Comparison of ENCODE assay signal across 15 cellular contexts in genomic region chr6:111855775-111856174, GRCh38. TPM values are rescaled to one million over a fixed set of nuclear protein-coding genes. Genes with fewer than 3 reads are reported as not detected.
DNase-seq lines count a peak whose midpoint lies in the region; ATAC-seq lines count a peak whose summit lies in the region.
"Had no signal": no experiment of that assay in that cellular context is flagged by ENCODE, and none has a peak within 500 bp of the region (broad histone marks: within the 10 kb centered on the region; RNA-seq: fewer than 3 reads in every experiment).

No MANE protein-coding gene starts in this region.

- H3K27ac Mint-ChIP-seq in stimulated activated naive CD8-positive, alpha-beta T cell treated with anti-CD3 and anti-CD28 coated beads, Interleukin-15, Interleukin-2, amounts not matched to agents 100 ng/mL and 50 ng/mL, for 24 hours = peak overlapping the region; percentile 5
- H3K27ac Mint-ChIP-seq in stimulated activated naive CD8-positive, alpha-beta T cell treated with anti-CD3 and anti-CD28 coated beads, Interleukin-15, amount 100 ng/mL, for 72 hours = peak overlapping the region in 1 of 2 donors; percentile 24
- peak overlapping the region; percentile 73 to 83 for H3K27ac Mint-ChIP-seq in T-cell
- peak overlapping the region; percentile 51 to 74 for H3K27ac Mint-ChIP-seq in effector memory CD8-positive, alpha-beta T cell
- no peak overlapping the region for H3K27ac Mint-ChIP-seq in activated T-helper 2 cell treated with anti-CD3 and anti-CD28 coated beads, Interferon-gamma antibody, Interleukin-2, Interleukin-4, amounts not matched to agents 10 μg/mL and 5 μg/mL and 100 μg/mL, durations not matched to agents 14 hours and 24 hours and 36 hours

- H3K36me3 Mint-ChIP-seq in stimulated activated naive CD8-positive, alpha-beta T cell treated with anti-CD3 and anti-CD28 coated beads, Interleukin-15, Interleukin-2, amounts not matched to agents 100 ng/mL and 50 ng/mL, for 24 hours (ENCODE audit: low read depth) = peaks cover 75% of the 10 kb centered on the region
- peaks cover 28% of the 10 kb centered on the region for H3K36me3 Mint-ChIP-seq in T-cell
- peaks cover 58% of the 10 kb centered on the region for H3K36me3 Mint-ChIP-seq in effector memory CD8-positive, alpha-beta T cell (ENCODE audit: insufficient read depth)
- H3K36me3 Mint-ChIP-seq in activated T-helper 2 cell treated with anti-CD3 and anti-CD28 coated beads, Interferon-gamma antibody, Interleukin-2, Interleukin-4, amounts not matched to agents 10 μg/mL and 5 μg/mL and 100 μg/mL, durations not matched to agents 14 hours and 24 hours and 36 hours (ENCODE audit: low read depth) = peaks cover 69% of the 10 kb centered on the region

- H3K4me1 Mint-ChIP-seq in stimulated activated naive CD8-positive, alpha-beta T cell treated with anti-CD3 and anti-CD28 coated beads, Interleukin-15, Interleukin-2, amounts not matched to agents 100 ng/mL and 50 ng/mL, for 24 hours (ENCODE audit: low read depth) = peaks cover 97% of the 10 kb centered on the region
- peaks cover 95% of the 10 kb centered on the region for H3K4me1 Mint-ChIP-seq in stimulated activated naive CD8-positive, alpha-beta T cell treated with anti-CD3 and anti-CD28 coated beads, Interleukin-15, amount 100 ng/mL, for 72 hours
- peaks cover 97 to 100% (median 97%) of the 10 kb centered on the region in 3 donors for H3K4me1 Mint-ChIP-seq in T-cell
- peaks cover 78 to 86% of the 10 kb centered on the region in 2 donors for H3K4me1 Mint-ChIP-seq in effector memory CD8-positive, alpha-beta T cell (ENCODE audit: low read depth in 2 of 2)
- peaks cover 76% of the 10 kb centered on the region for H3K4me1 Mint-ChIP-seq in activated T-helper 2 cell treated with anti-CD3 and anti-CD28 coated beads, Interferon-gamma antibody, Interleukin-2, Interleukin-4, amounts not matched to agents 10 μg/mL and 5 μg/mL and 100 μg/mL, durations not matched to agents 14 hours and 24 hours and 36 hours (ENCODE audit: low read depth)

- CTCF ChIA-PET in T-cell (lab: Charles Lee) = interaction anchor here in 1 of 2 donors (1.3 to 1.6 kb wide), 2 partner anchors 9 to 16 kb away, joined by 5 read pairs; no protein-coding TSS in a partner anchor

- no peak overlapping the region for H3K4me3 Mint-ChIP-seq in stimulated activated naive CD8-positive, alpha-beta T cell treated with anti-CD3 and anti-CD28 coated beads, Interleukin-15, Interleukin-2, amounts not matched to agents 100 ng/mL and 50 ng/mL, for 24 hours
- H3K4me3 Mint-ChIP-seq in stimulated activated naive CD8-positive, alpha-beta T cell treated with anti-CD3 and anti-CD28 coated beads, Interleukin-15, amount 100 ng/mL, for 72 hours = no peak overlapping the region
- H3K4me3 Mint-ChIP-seq in T-cell = peak overlapping the region in 2 of 3 donors; percentile 5 to 37
- H3K4me3 Mint-ChIP-seq in effector memory CD8-positive, alpha-beta T cell = peak overlapping the region in 1 of 2 donors; percentile 23
- no peak overlapping the region for H3K4me3 Mint-ChIP-seq in activated T-helper 2 cell treated with anti-CD3 and anti-CD28 coated beads, Interferon-gamma antibody, Interleukin-2, Interleukin-4, amounts not matched to agents 10 μg/mL and 5 μg/mL and 100 μg/mL, durations not matched to agents 14 hours and 24 hours and 36 hours (ENCODE audit: low read depth)

- no peaks in the 10 kb centered on the region for H3K27me3 Mint-ChIP-seq in stimulated activated naive CD8-positive, alpha-beta T cell treated with anti-CD3 and anti-CD28 coated beads, Interleukin-15, Interleukin-2, amounts not matched to agents 100 ng/mL and 50 ng/mL, for 24 hours
- H3K27me3 Mint-ChIP-seq in stimulated activated naive CD8-positive, alpha-beta T cell treated with anti-CD3 and anti-CD28 coated beads, Interleukin-15, amount 100 ng/mL, for 72 hours = no peaks in the 10 kb centered on the region
- no peaks in the 10 kb centered on the region for H3K27me3 Mint-ChIP-seq in T-cell
- H3K27me3 Mint-ChIP-seq in effector memory CD8-positive, alpha-beta T cell = no peaks in the 10 kb centered on the region
- no peaks in the 10 kb centered on the region for H3K27me3 Mint-ChIP-seq in activated T-helper 2 cell treated with anti-CD3 and anti-CD28 coated beads, Interferon-gamma antibody, Interleukin-2, Interleukin-4, amounts not matched to agents 10 μg/mL and 5 μg/mL and 100 μg/mL, durations not matched to agents 14 hours and 24 hours and 36 hours (ENCODE audit: low read depth)

- no peak for ATAC-seq in stimulated activated naive CD8-positive, alpha-beta T cell treated with anti-CD3 and anti-CD28 coated beads, Interleukin-15, amount 100 ng/mL, for 72 hours
- no peak for ATAC-seq in T-cell (replicated peaks in 1 of 4)
- ATAC-seq in effector memory CD8-positive, alpha-beta T cell (replicated peaks) = no peak

- no peak for DNase-seq in stimulated activated naive CD8-positive, alpha-beta T cell treated with anti-CD3 and anti-CD28 coated beads, Interleukin-15, amount 100 ng/mL, for 72 hours
- DNase-seq in T-cell (no peak), AG08395 (ENCODE audit: low spot score) (no peak), cortex of kidney (lab: John Stamatoyannopoulos, UW) (no peak)
- no peak for DNase-seq in effector memory CD8-positive, alpha-beta T cell
- no peak for DNase-seq in activated T-helper 2 cell treated with anti-CD3 and anti-CD28 coated beads, Interferon-gamma antibody, Interleukin-2, Interleukin-4, amounts not matched to agents 10 μg/mL and 5 μg/mL and 100 μg/mL, durations not matched to agents 14 hours and 24 hours and 36 hours (ENCODE audit: low spot score)
- DNase-seq: COR-L47, DMS153, KBM-7, NCI-H1048, NCI-H1694, NCI-H446, NCI-H748 treated with DMSO at 0.1 percent for 48 hours, PC-9 had no signal

- intact Hi-C loops in activated T-helper 2 cell treated with anti-CD3 and anti-CD28 coated beads, Interferon-gamma antibody, Interleukin-2, Interleukin-4, amounts not matched to agents 10 μg/mL and 5 μg/mL and 100 μg/mL, durations not matched to agents 14 hours and 24 hours and 36 hours (cut with micrococcal nuclease) = no loop called here

- no peaks in the 10 kb centered on the region for H3K9me3 Mint-ChIP-seq in stimulated activated naive CD8-positive, alpha-beta T cell treated with anti-CD3 and anti-CD28 coated beads, Interleukin-15, Interleukin-2, amounts not matched to agents 100 ng/mL and 50 ng/mL, for 24 hours
- no peaks in the 10 kb centered on the region for H3K9me3 Mint-ChIP-seq in stimulated activated naive CD8-positive, alpha-beta T cell treated with anti-CD3 and anti-CD28 coated beads, Interleukin-15, amount 100 ng/mL, for 72 hours
- H3K9me3 Mint-ChIP-seq in T-cell = no peaks in the 10 kb centered on the region
- H3K9me3 Mint-ChIP-seq in effector memory CD8-positive, alpha-beta T cell = no peaks in the 10 kb centered on the region
- H3K9me3 Mint-ChIP-seq in activated T-helper 2 cell treated with anti-CD3 and anti-CD28 coated beads, Interferon-gamma antibody, Interleukin-2, Interleukin-4, amounts not matched to agents 10 μg/mL and 5 μg/mL and 100 μg/mL, durations not matched to agents 14 hours and 24 hours and 36 hours = no peaks in the 10 kb centered on the region

- POLR2A ChIA-PET in T-cell (lab: Charles Lee) = interaction anchor here in 1 of 2 donors (0.6 to 1.6 kb wide), 3 partner anchors 10 to 13 kb away, joined by 3 to 4 read pairs (median 3); no protein-coding TSS in a partner anchor

RNA-seq across cellular contexts. Expression of gene FYN, which starts 17.5 kb away (rescaled TPM):
- 100 to 1,000 TPM; 466 to 573 (median 534) TPM for total RNA-seq in T-cell
- total RNA-seq in activated T-helper 2 cell treated with anti-CD3 and anti-CD28 coated beads, Interferon-gamma antibody, Interleukin-2, Interleukin-4, amounts not matched to agents 10 μg/mL and 5 μg/mL and 100 μg/mL, durations not matched to agents 14 hours and 24 hours and 36 hours = 359 TPM in 2 replicates

Comparison
In these comparisons a context has a peak if more than half of its experiments do, and no peak if none do; other contexts are left out.
1. H3K4me3 Mint-ChIP-seq: peak in T-cell (2 of 3); none in stimulated activated naive CD8-positive, alpha-beta T cell treated with anti-CD3 and anti-CD28 coated beads, Interleukin-15, Interleukin-2, amounts not matched to agents 100 ng/mL and 50 ng/mL, for 24 hours (single experiment), stimulated activated naive CD8-positive, alpha-beta T cell treated with anti-CD3 and anti-CD28 coated beads, Interleukin-15, amount 100 ng/mL, for 72 hours (0 of 2) and activated T-helper 2 cell treated with anti-CD3 and anti-CD28 coated beads, Interferon-gamma antibody, Interleukin-2, Interleukin-4, amounts not matched to agents 10 μg/mL and 5 μg/mL and 100 μg/mL, durations not matched to agents 14 hours and 24 hours and 36 hours (single experiment).